In the genomic region with DNA sequence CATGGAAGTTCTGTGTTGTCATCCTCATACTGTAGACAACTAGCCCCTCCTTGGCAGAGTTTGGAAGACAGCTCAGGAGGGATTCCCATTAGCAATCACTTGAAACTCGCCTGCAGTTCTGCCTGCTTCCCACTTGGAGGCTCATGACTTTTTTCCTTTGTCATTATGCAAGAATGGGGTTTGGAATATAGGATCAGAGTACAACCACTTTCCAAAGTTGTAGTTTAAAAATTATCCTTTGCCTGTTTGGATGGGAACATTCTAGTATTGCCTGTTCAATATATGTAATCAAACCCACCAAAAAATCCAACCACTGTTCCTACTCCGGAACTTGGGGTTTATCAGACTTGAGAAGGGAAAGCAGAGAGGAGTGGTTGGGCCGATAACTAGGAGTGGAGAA, we compare ENCODE assay signal across 10 cellular contexts. TPM values are rescaled to one million over a fixed set of nuclear protein-coding genes. Genes with fewer than 3 reads are reported as not detected.
DNase-seq lines count a peak whose midpoint lies in the region; ATAC-seq, FAIRE-seq and TF ChIP-seq lines count a peak whose summit lies in the region.
"Had no signal": no experiment of that assay in that cellular context is flagged by ENCODE, and none has a peak within 500 bp of the region (broad histone marks: within the 10 kb centered on the region; RNA-seq: fewer than 3 reads in every experiment).

No MANE protein-coding gene starts in this region.

- no TSS peak for BruUV-seq in PC-9 (replicated peaks; lab: Mats Ljungman, UMichigan)

- H4K20me1 ChIP-seq in PC-9 (ENCODE audit: insufficient read depth): no peaks in the 10 kb centered on the region

- no peaks in the 10 kb centered on the region for H3K4me1 ChIP-seq in PC-9 (replicated peaks; ENCODE audit: insufficient read depth)
- H3K4me1 ChIP-seq in small intestine (ENCODE audit: control insufficient read depth in 2 of 2, insufficient read depth in 1 of 2, low read depth in 1 of 2, low read length in 1 of 2): peaks cover 2 to 4% of the 10 kb centered on the region in 2 donors

- no peak overlapping the region for H2AFZ ChIP-seq in PC-9

- FAIRE-seq in small intestine (lab: Jason Lieb, UNC): no peak

- no peak overlapping the region for H3K4me3 ChIP-seq in PC-9
- no peak overlapping the region for H3K4me3 ChIP-seq in fibroblast of mammary gland (ENCODE audit: control insufficient read depth, low read depth, low read length)
- H3K4me3 ChIP-seq in small intestine (ENCODE audit: low read depth in 1 of 2, low read length in 2 of 2): no peak overlapping the region
- H3K4me3 ChIP-seq: BLaER1 had no signal

- peaks cover 9% of the 10 kb centered on the region; the same call in 1 of the 2 replicates for H3F3A ChIP-seq in PC-9 (ENCODE audit: insufficient read depth, low read depth)

- intact Hi-C loops in PC-9 (cut with micrococcal nuclease; ENCODE audit: unreplicated experiment): no loop called here

- DNase-seq in NCI-H1105 treated with DMSO at 0.1 percent for 48 hours (lab: John Stamatoyannopoulos, UW): peak; percentile 25
- DNase-seq in NCI-H1105 (lab: John Stamatoyannopoulos, UW): no peak
- DNase-seq in PC-9: peak in 1 of 2 experiments; percentile 48
- peak; percentile 59 for DNase-seq in fibroblast of mammary gland (ENCODE audit: low read depth)
- peak; percentile 55 for DNase-seq in small intestine
- DNase-seq in activated CD4-positive, CD25-positive, alpha-beta regulatory T cell treated with anti-CD3 and anti-CD28 coated beads, Interleukin-2, amount 50 U/mL, for 72 hours: no peak

- POLR2A ChIA-PET in PC-9 (lab: Charles Lee; ENCODE audit: unreplicated experiment): interaction anchor here (0.5 kb wide), 1 partner anchor 17 kb away, joined by 3 read pairs; no protein-coding TSS in a partner anchor

- H3K4me2 ChIP-seq in PC-9: no peak overlapping the region
- H3K4me2 ChIP-seq: BLaER1 had no signal

- 0 out of 2 replicates have a peak, but pooled peaks cover 3% of the 10 kb centered on the region for H3K36me3 ChIP-seq in PC-9 (ENCODE audit: low read depth)
- peaks cover 2 to 25% of the 10 kb centered on the region in 2 donors for H3K36me3 ChIP-seq in small intestine (ENCODE audit: control insufficient read depth in 2 of 2, insufficient read depth in 2 of 2, low read length in 2 of 2)

- TF ChIP-seq CTCF in PC-9 (conservative IDR thresholded peaks at IDR 0.05): peak; percentile 64
- TF ChIP-seq CTCF in fibroblast of mammary gland (conservative IDR thresholded peaks at IDR 0.05; ENCODE audit: control insufficient read depth, insufficient read depth, low read depth, low read length): peak; percentile 57

- CTCF ChIA-PET in PC-9 (lab: Charles Lee): interaction anchor here (0.6 to 1.7 kb wide), 2 partner anchors 10 to 662 kb away, joined by 4 to 7 read pairs; a partner anchor contains a TSS

- H3K27me3 ChIP-seq in PC-9 (ENCODE audit: insufficient read depth, low read depth) (no peaks in the 10 kb centered on the region), small intestine (ENCODE audit: control insufficient read depth in 2 of 2, insufficient read depth in 2 of 2, low read length in 2 of 2) (no peaks in the 10 kb centered on the region)
- H3K27me3 ChIP-seq: BLaER1 had no signal

- no peaks in the 10 kb centered on the region for H3K9me3 ChIP-seq in PC-9 (ENCODE audit: insufficient read depth, low read depth)
- H3K9me3 ChIP-seq in small intestine (ENCODE audit: control insufficient read depth, low read depth): no peaks in the 10 kb centered on the region
- H3K9me3 ChIP-seq: BLaER1 had no signal

- ATAC-seq in HG03039 (IDR thresholded peaks at IDR 0.05; ENCODE audit: unreplicated experiment): no peak
- no peak for ATAC-seq in HG03097 (IDR thresholded peaks at IDR 0.05; ENCODE audit: low FRiP score, unreplicated experiment)

- WGBS in small intestine, 3 donors: 65 to 75% (median 69%) methylated on average over 3 of the region's 3 CpGs

- H3K9me2 ChIP-seq in PC-9 (ENCODE audit: insufficient read depth): no peaks in the 10 kb centered on the region

- H3K79me2 ChIP-seq in PC-9 (ENCODE audit: low read depth): no peaks in the 10 kb centered on the region

- no peak overlapping the region for H3K27ac ChIP-seq in PC-9
- H3K27ac ChIP-seq in small intestine (ENCODE audit: low read depth in 1 of 2, low read length in 1 of 2): no peak overlapping the region
- H3K27ac ChIP-seq: BLaER1, HL-60 had no signal

RNA-seq across cellular contexts. Expression of a gene that starts 2.1 kb away (rescaled TPM):
- total RNA-seq in PC-9 (2021): 0.24 and 1.0 TPM in 2 replicates
- 100 to 1,000 TPM in 2 of 3 donors, 10 to 100 TPM in 1; 97.1 to 198 (median 117) TPM for polyA plus RNA-seq in small intestine

RNA-seq across cellular contexts. Expression of a gene that starts 10.4 kb away (rescaled TPM):
- total RNA-seq in PC-9 (2021): 53.9 and 76.1 TPM in 2 replicates
- 100 to 1,000 TPM; 133 to 236 (median 182) TPM for polyA plus RNA-seq in small intestine

RNA-seq across cellular contexts. Expression of a gene that starts 16.5 kb away (rescaled TPM):
- total RNA-seq in PC-9 (2021): 48.8 and 66.7 TPM in 2 replicates
- 10 to 100 TPM; 18.1 to 20.9 (median 20.6) TPM for polyA plus RNA-seq in small intestine

RNA-seq across cellular contexts. Expression of a gene that starts 44.3 kb away (rescaled TPM):
- 3.5 and 4.5 TPM in 2 replicates for total RNA-seq in PC-9 (2021)
- polyA plus RNA-seq in small intestine: under 1 TPM in 2 of 3 donors, not detected in 1; 0.81 to 0.85 TPM

Comparison
In these comparisons a context has a peak if more than half of its experiments do, and no peak if none do; other contexts are left out.
1. DNase-seq: peak in NCI-H1105 treated with DMSO at 0.1 percent for 48 hours (single experiment), fibroblast of mammary gland (single experiment) and small intestine (single experiment); none in NCI-H1105 (single experiment) and activated CD4-positive, CD25-positive, alpha-beta regulatory T cell treated with anti-CD3 and anti-CD28 coated beads, Interleukin-2, amount 50 U/mL, for 72 hours (single experiment).